Comparison of ENCODE assay signal across 15 cellular contexts in genomic region chr13:73189365-73189764, GRCh38.
"Had no signal": no experiment of that assay in that cellular context is flagged by ENCODE, and none has a peak within 500 bp of the region (broad histone marks: within the 10 kb centered on the region; RNA-seq: fewer than 3 reads in every experiment).

No MANE protein-coding gene starts in this region.

- H3K36me3 ChIP-seq: left lung, right atrium auricular region had no signal

- H3K4me1 ChIP-seq: left lung, right atrium auricular region had no signal

- H3K4me1 Mint-ChIP-seq: central memory CD8-positive, alpha-beta T cell; stimulated activated naive B cell treated with anti-CD40 and anti-IgM and Interleukin-4, amounts not matched to agents 10 μg/mL and 1 μg/mL and 100 μg/mL, for 72 hours had no signal

- H3K4me3 Mint-ChIP-seq: activated T-helper 1 cell treated with anti-CD3 and anti-CD28 coated beads, Interleukin-12 subunit alpha, Interleukin-12 subunit beta, Interleukin-2, Interleukin-4 antibody, amounts not matched to agents 30 ng/mL and 10 ng/mL and 1 ng/mL, durations not matched to agents 14 hours and 24 hours and 36 hours; central memory CD8-positive, alpha-beta T cell; stimulated activated naive B cell treated with anti-CD40 and anti-IgM and Interleukin-4, amounts not matched to agents 10 μg/mL and 1 μg/mL and 100 μg/mL, for 72 hours; T-cell; type B pancreatic cell had no signal

- H3K27ac Mint-ChIP-seq: activated T-helper 1 cell treated with anti-CD3 and anti-CD28 coated beads, Interleukin-12 subunit alpha, Interleukin-12 subunit beta, Interleukin-2, Interleukin-4 antibody, amounts not matched to agents 30 ng/mL and 10 ng/mL and 1 ng/mL, durations not matched to agents 14 hours and 24 hours and 36 hours; stimulated activated naive B cell treated with anti-CD40 and anti-IgM and Interleukin-4, amounts not matched to agents 10 μg/mL and 1 μg/mL and 100 μg/mL, for 72 hours; T-cell; type B pancreatic cell had no signal

- H3K4me3 ChIP-seq: left lung, right atrium auricular region, SK-N-MC had no signal

- H3K27me3 ChIP-seq: left lung, right atrium auricular region had no signal

- DNase-seq: activated CD4-positive, alpha-beta T cell treated with anti-CD3 and anti-CD28 coated beads for 48 hours; activated naive CD4-positive, alpha-beta T cell; cortex of kidney; effector memory CD4-positive, alpha-beta T cell; erythroblast; left lung; stimulated activated naive B cell treated with anti-CD40 and anti-IgM and Interleukin-4, amounts not matched to agents 10 μg/mL and 1 μg/mL and 100 μg/mL, for 72 hours; T-cell; T1000 had no signal

- ATAC-seq: left lung; stimulated activated naive B cell treated with anti-CD40 and anti-IgM and Interleukin-4, amounts not matched to agents 10 μg/mL and 1 μg/mL and 100 μg/mL, for 72 hours; T-cell had no signal

- H3K9me3 ChIP-seq: left lung, right atrium auricular region had no signal

- H3K27ac ChIP-seq: left lung, right atrium auricular region, SK-N-MC, VCaP had no signal

- H3K36me3 Mint-ChIP-seq: stimulated activated naive B cell treated with anti-CD40 and anti-IgM and Interleukin-4, amounts not matched to agents 10 μg/mL and 1 μg/mL and 100 μg/mL, for 72 hours; T-cell had no signal

- H3K27me3 Mint-ChIP-seq: stimulated activated naive B cell treated with anti-CD40 and anti-IgM and Interleukin-4, amounts not matched to agents 10 μg/mL and 1 μg/mL and 100 μg/mL, for 72 hours; type B pancreatic cell had no signal
